ENCODE assay signal across 8 cellular contexts in genomic region chrX:19121898-19122640, GRCh38. TPM values are rescaled to one million over a fixed set of nuclear protein-coding genes. Genes with fewer than 3 reads are reported as not detected.
DNase-seq lines count a peak whose midpoint lies in the region; ATAC-seq and TF ChIP-seq lines count a peak whose summit lies in the region.

TSS of gene ADGRG2 (minus strand) at chrX:19122468. CDS start at chrX:19068834, 53,634 bp downstream.

- no peaks in the 10 kb centered on the region for H3K4me1 ChIP-seq in tibial nerve

- in situ Hi-C loops in brain microvascular endothelial cell (cut with HindIII; ENCODE audit: low pct_ligation_motif_present, low sequenced_read_pairs): no loop called here

- H3K27me3 ChIP-seq in brain microvascular endothelial cell (replicated peaks): peaks cover 2% of the 10 kb centered on the region
- H3K27me3 ChIP-seq in tibial nerve: peaks cover 0 to 16% of the 10 kb centered on the region in 2 donors

- no peaks in the 10 kb centered on the region for H3K9me3 ChIP-seq in tibial nerve

- no peak for TF ChIP-seq EP300 in tibial nerve (IDR thresholded peaks at IDR 0.05)

- WGBS in tibial nerve, 2 donors: 0 to 30% methylated on average over 1 to 70 of the region's 107 CpGs

- H3K4me3 ChIP-seq in brain microvascular endothelial cell (ENCODE audit: low read depth, low read length): peak within 1 kb of the TSS; percentile 24
- H3K4me3 ChIP-seq in tibial nerve: peak within 1 kb of the TSS; percentile 15 to 57 (median 28)

- TF ChIP-seq CTCF in brain microvascular endothelial cell (IDR thresholded peaks at IDR 0.05; ENCODE audit: low read depth, low read length, missing control alignments) (peak; percentile 36), tibial nerve (IDR thresholded peaks at IDR 0.05) (no peak)

- peak; percentile 53 for DNase-seq in NCI-H82 (lab: John Stamatoyannopoulos, UW)
- DNase-seq in NCI-H82 treated with DMSO at 0.1 percent for 48 hours (lab: John Stamatoyannopoulos, UW; ENCODE audit: unreplicated experiment): no peak
- DNase-seq in brain microvascular endothelial cell: no peak
- peak; percentile 50 for DNase-seq in left lobe of liver (ENCODE audit: low spot score)
- peak in 1 of 2 donors; percentile 7 for DNase-seq in tibial nerve (ENCODE audit: low spot score in 2 of 2)
- DNase-seq in occipital lobe (lab: John Stamatoyannopoulos, UW): no peak

- TF ChIP-seq POLR2A in tibial nerve (IDR thresholded peaks at IDR 0.05): no peak

- H3K36me3 ChIP-seq in brain microvascular endothelial cell (replicated peaks): no peaks in the 10 kb centered on the region
- H3K36me3 ChIP-seq in tibial nerve: no peaks in the 10 kb centered on the region

- peak; percentile 94 for ATAC-seq in left lobe of liver
- ATAC-seq in esophagus mucosa: no peak
- ATAC-seq in HG02973 (IDR thresholded peaks at IDR 0.05; ENCODE audit: unreplicated experiment): no peak

- H3K27ac ChIP-seq in brain microvascular endothelial cell (no peak within 1 kb of the TSS), tibial nerve (peak within 1 kb of the TSS in 1 of 4 donors; percentile 63)

RNA-seq across cellular contexts. Expression of gene ADGRG2, which starts in this region (rescaled TPM):
- total RNA-seq in left lobe of liver: 1.2 TPM
- 10 to 100 TPM in 2 of 4 donors, 1 to 10 TPM in 2; 4.2 to 23.0 (median 9.9) TPM for total RNA-seq in tibial nerve
- total RNA-seq in occipital lobe: 6.6 TPM
- total RNA-seq in esophagus mucosa: 0.16 TPM

Comparison
In these comparisons a context has a peak if more than half of its experiments do, and no peak if none do; other contexts are left out.
1. DNase-seq: peak in NCI-H82 (single experiment) and left lobe of liver (single experiment); none in NCI-H82 treated with DMSO at 0.1 percent for 48 hours (single experiment), brain microvascular endothelial cell (single experiment) and occipital lobe (single experiment).